ENCODE assay signal across 7 cellular contexts in genomic region chr1:75723989-75724471, GRCh38. TPM values are rescaled to one million over a fixed set of nuclear protein-coding genes. Genes with fewer than 3 reads are reported as not detected.
DNase-seq lines count a peak whose midpoint lies in the region; ATAC-seq, FAIRE-seq and TF ChIP-seq lines count a peak whose summit lies in the region.

No MANE protein-coding gene starts in this region.

- H3K9me1 ChIP-seq in K562 (ENCODE audit: control insufficient read depth, insufficient read depth, low read length), result no peaks in the 10 kb centered on the region

- intact Hi-C loops in K562 (cut with micrococcal nuclease) (loop anchor here (1.0 to 10.0 kb wide), 4 partner anchors 47 to 459 kb away; partner anchors contain the start of gene RABGGTB), sciatic nerve (cut with DNase I) (no loop called here)

- no peak; the same call in none of the 2 replicates for TF ChIP-seq POLR2A in K562 (conservative IDR thresholded peaks at IDR 0.05)

- ATAC-seq in HG02610 (IDR thresholded peaks at IDR 0.05; ENCODE audit: unreplicated experiment), result peak; percentile 70
- ATAC-seq in K562, result peak; percentile 83
- ATAC-seq in sciatic nerve, result peak; percentile 96

- no peaks in the 10 kb centered on the region for H4K20me1 ChIP-seq in K562 (replicated peaks; ENCODE audit: control insufficient read depth, insufficient read depth, low read length)

- in situ Hi-C loops in GM13977 (cut with MboI; ENCODE audit: low pct_unique_long_range_greater_than_20kb, low sequenced_read_pairs, unreplicated experiment), result no loop called here
- in situ Hi-C loops in K562 (cut with MboI), result no loop called here

- peak overlapping the region; percentile 93 to 95 for H3K9ac ChIP-seq in K562 (ENCODE audit: insufficient read depth in 1 of 2, low read depth in 2 of 2, low read length in 2 of 2)

- H3K9me3 ChIP-seq in K562 (replicated peaks; ENCODE audit: control insufficient read depth, insufficient read depth, low read depth, low read length) (peaks cover 5% of the 10 kb centered on the region), iPS DF 6.9 (ENCODE audit: control insufficient read depth, insufficient read depth, low read length) (no peaks in the 10 kb centered on the region)

- H3K4me3 ChIP-seq in K562 (peak overlapping the region; percentile 77), iPS DF 6.9 (ENCODE audit: low read length) (peak overlapping the region; percentile 83; the same call in 1 of the 2 replicates)

- CTCF ChIA-PET in K562 (lab: Yijun Ruan, JAX; ENCODE audit: low intra/inter-chr PET ratio), result no interaction called here

- peak overlapping the region; percentile 97 for H2AFZ ChIP-seq in K562 (ENCODE audit: low read depth, low read length)

- peaks cover 0 to 10% of the 10 kb centered on the region in 2 experiments; a peak in 3 of 5 replicates for H3K4me1 ChIP-seq in K562 (replicated peaks in 1 of 2; ENCODE audit: control insufficient read depth in 2 of 2, insufficient read depth in 2 of 2, low read length in 2 of 2)
- H3K4me1 ChIP-seq in iPS DF 6.9 (ENCODE audit: control insufficient read depth, insufficient read depth, low read length), result peaks cover 1% of the 10 kb centered on the region; the same call in 1 of the 2 replicates

- WGBS in K562 (ENCODE audit: insufficient coverage, low coverage, missing lambda C conversion rate), result under 1% methylated on average over 22 of the region's 30 CpGs
- WGBS in iPS DF 6.9 (ENCODE audit: insufficient coverage, insufficient read length), result no CpG with 5 or more reads among the region's 30 CpGs

- POLR2A ChIA-PET in K562 (lab: Yijun Ruan, JAX), result interaction anchor here (0.8 to 2.0 kb wide), 4 partner anchors 17 to 61 kb away, joined by 4 to 6 read pairs (median 4); no protein-coding TSS in a partner anchor

- FAIRE-seq in K562 (lab: Jason Lieb, UNC), result peak; percentile 62

- peak overlapping the region; percentile 95 for H3K27ac ChIP-seq in K562 (ENCODE audit: extremely low read depth, low read depth, low read length)
- no peak overlapping the region for H3K27ac ChIP-seq in iPS DF 6.9 (ENCODE audit: low read length)

- BruUV-seq in K562 (replicated peaks; lab: Mats Ljungman, UMichigan), result no TSS peak

- H3K36me3 ChIP-seq in K562 (ENCODE audit: control insufficient read depth, insufficient read depth, low read length), result peaks cover 10% of the 10 kb centered on the region; the same call in 2 of the 3 replicates
- no peaks in the 10 kb centered on the region for H3K36me3 ChIP-seq in iPS DF 6.9 (ENCODE audit: control insufficient read depth, insufficient read depth, low read length)

- no peaks in the 10 kb centered on the region for H3K27me3 ChIP-seq in K562 (ENCODE audit: control insufficient read depth in 2 of 2, insufficient read depth in 2 of 2, low read length in 2 of 2)
- no peaks in the 10 kb centered on the region for H3K27me3 ChIP-seq in iPS DF 6.9 (ENCODE audit: control insufficient read depth, insufficient read depth, low read length)

- TF ChIP-seq RAD21 in K562 (CRISPR knock-in tag; conservative IDR thresholded peaks at IDR 0.05 in 1 of 2, IDR thresholded peaks at IDR 0.05 in 1 of 2), result no peak

- TF ChIP-seq EP300 in K562 (IDR thresholded peaks at IDR 0.05; ENCODE audit: low read length), result peak; percentile 6; the same call in 1 of the 2 replicates

- TF ChIP-seq CTCF in GM13977 (IDR thresholded peaks at IDR 0.05; ENCODE audit: extremely low read depth, insufficient read depth, missing control alignments), result no peak
- TF ChIP-seq CTCF in K562 (IDR thresholded peaks at IDR 0.05 in 2 of 3, conservative IDR thresholded peaks at IDR 0.05 in 1 of 3; ENCODE audit: insufficient read depth in 2 of 3, low read depth in 1 of 3, low read length in 3 of 3), result no peak

- DNase-seq in GM13977 (ENCODE audit: low spot score) (peak; percentile 81), NAMALWA (ENCODE audit: low spot score) (peak; percentile 68), SW480 (ENCODE audit: low spot score) (peak; percentile 87), K562 (ENCODE audit: extremely low read depth in 1 of 4, low spot score in 3 of 4) (peak; percentile 87 to 94 (median 90)), iPS DF 6.9 (ENCODE audit: low read depth, low spot score) (peak; percentile 61), sciatic nerve (ENCODE audit: low spot score) (peak; percentile 90)

- H3K4me2 ChIP-seq in K562 (ENCODE audit: insufficient read depth, low read length), result peak overlapping the region; percentile 88

- peaks cover 53% of the 10 kb centered on the region for H3K79me2 ChIP-seq in K562 (ENCODE audit: control insufficient read depth, insufficient read depth, low read length)

TF ChIP-seq in K562, 482 proteins besides CTCF, POLR2A, EP300 and RAD21 (continues in another document):
- no peak for TF ChIP-seq FOS (IDR thresholded peaks at IDR 0.05; ENCODE audit: extremely low read depth, insufficient read length)
- 0 out of 2 replicates have a peak, but pooled peaks have one; percentile 24 for TF ChIP-seq MBD2 (IDR thresholded peaks at IDR 0.05; ENCODE audit: borderline replicate concordance, low read depth)
- TF ChIP-seq ZNF592 (IDR thresholded peaks at IDR 0.05), result peak; percentile 74
- TF ChIP-seq CSDE1 (IDR thresholded peaks at IDR 0.05), result 0 out of 4 replicates have a peak, but pooled peaks of 1 of the 2 experiments have one; percentile 10
- TF ChIP-seq MYC (IDR thresholded peaks at IDR 0.05; ENCODE audit: low read depth, low read length), result peak; percentile 46; the same call in 1 of the 2 replicates
- no peak for TF ChIP-seq MYC (CRISPR knock-in tag; IDR thresholded peaks at IDR 0.05; ENCODE audit: borderline replicate concordance, low read depth)
- no peak for TF ChIP-seq POLR2G (IDR thresholded peaks at IDR 0.05; ENCODE audit: low read depth, low read length)
- peak; percentile 67 for TF ChIP-seq TBP (optimal IDR thresholded peaks at IDR 0.05; ENCODE audit: low read depth, low read length)
- peak; percentile 6; the same call in 1 of the 2 replicates for TF ChIP-seq ZNF24 (IDR thresholded peaks at IDR 0.05)
- no peak for TF ChIP-seq ZNF217 (CRISPR knock-in tag; IDR thresholded peaks at IDR 0.05)
- no peak for TF ChIP-seq NR2F6 (CRISPR knock-in tag; IDR thresholded peaks at IDR 0.05)
- TF ChIP-seq NCOR1 (IDR thresholded peaks at IDR 0.05), result no peak
- no peak for TF ChIP-seq SNRNP70 (optimal IDR thresholded peaks at IDR 0.05; ENCODE audit: low read depth, low read length)
- TF ChIP-seq POLR2AphosphoS5 (IDR thresholded peaks at IDR 0.05; ENCODE audit: control insufficient read depth, insufficient read depth, low read depth, low read length), result peak; percentile 73; the same call in 1 of the 2 replicates
- peak; percentile 31 for TF ChIP-seq SMAD1 (IDR thresholded peaks at IDR 0.05; ENCODE audit: low read depth, low read length, partially characterized antibody)
- peak; percentile 58 for TF ChIP-seq NFRKB (IDR thresholded peaks at IDR 0.05; ENCODE audit: low read depth)
- peak; percentile 81; the same call in 1 of the 2 replicates for TF ChIP-seq ESRRA (IDR thresholded peaks at IDR 0.05; ENCODE audit: borderline replicate concordance, low read depth)

RNA-seq across cellular contexts. Expression of gene ACADM, which starts 0.5 kb away (rescaled TPM):
- total RNA-seq in K562 (2011; cell fraction: chromatin; rRNA removed; ENCODE audit: low replicate concordance), result 44.5 and 129 TPM in 2 replicates
- 22.8 and 30.1 TPM in 2 replicates for total RNA-seq in K562 (2011; cell fraction: nucleolus; rRNA removed)
- total RNA-seq in K562 (2011; cell fraction: nucleoplasm; rRNA removed), result 60.8 and 73.2 TPM in 2 replicates
- total RNA-seq in K562 (2014; rRNA removed) (80.6 and 109 TPM in 2 replicates), K562 (2014; rRNA removed; fragmentation: Illumina TruSeq; extraction: Trizol) (128 and 155 TPM in 2 replicates), K562 (2015; rRNA removed; fragmentation: Illumina TruSeq; extraction: Trizol) (121 and 128 TPM in 2 replicates), K562 (2021) (77.8 and 82.5 TPM in 2 replicates), sciatic nerve (45.7 TPM)
- polyA plus RNA-seq in K562 (2011; rRNA removed) (83.6 and 123 TPM in 2 replicates), K562 (2014; fragmentation: Illumina TruSeq; extraction: Trizol) (128 and 146 TPM in 2 replicates), K562 (2014; fragmentation: Nextera tagmentation; extraction: Ambion mirVana) (100 to 1,000 TPM; 103 to 119 TPM), K562 (2014; rRNA removed) (130 and 156 TPM in 2 replicates)
- polyA plus RNA-seq in K562 (2011; cell fraction: cytosol; rRNA removed), result 18.7 and 34.0 TPM in 2 replicates
- 28.0 and 40.7 TPM in 2 replicates for polyA plus RNA-seq in K562 (2011; cell fraction: nucleus; rRNA removed)
- polyA plus RNA-seq in K562 (2012), result 67.6 and 131 TPM in 2 replicates
- 78.5 and 88.1 TPM in 2 replicates for polyA minus RNA-seq in K562 (2011; rRNA and poly(A)+ RNA removed)
- 20.8 and 20.9 TPM in 2 replicates for polyA minus RNA-seq in K562 (2011; cell fraction: cytosol; rRNA and poly(A)+ RNA removed)
- polyA minus RNA-seq in K562 (2011; cell fraction: nucleus; rRNA and poly(A)+ RNA removed), result 30.4 and 52.3 TPM in 2 replicates
